In the genomic region with DNA sequence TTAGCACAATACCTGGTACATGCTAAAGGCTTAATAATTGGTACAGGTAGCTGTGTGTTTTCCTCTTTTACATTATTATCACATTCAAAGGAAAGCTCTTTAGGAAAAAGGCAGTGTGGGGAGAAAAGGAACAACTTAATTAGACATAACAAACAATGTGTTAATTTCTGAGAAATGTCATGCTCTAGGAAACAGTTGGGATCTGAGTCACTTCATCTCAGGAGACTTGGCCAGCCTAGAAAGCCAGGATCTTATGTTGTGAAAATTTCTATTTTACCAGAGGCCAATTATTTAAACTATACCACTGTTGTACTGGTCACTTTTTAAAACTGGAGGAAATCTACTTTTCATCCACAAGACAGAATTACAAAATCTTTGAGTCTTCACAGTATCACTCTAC, we compare ENCODE assay signal across 27 cellular contexts.
"Had no signal": no experiment of that assay in that cellular context is flagged by ENCODE, and none has a peak within 500 bp of the region (broad histone marks: within the 10 kb centered on the region; RNA-seq: fewer than 3 reads in every experiment).

No MANE protein-coding gene starts in this region.

- H3K4me1 Mint-ChIP-seq: natural killer cell; stimulated activated effector memory CD8-positive, alpha-beta T cell treated with anti-CD3 and anti-CD28 coated beads, Interleukin-12 subunit alpha, Interleukin-12 subunit beta, amount 100 ng/mL, for 72 hours had no signal

- H3K27ac Mint-ChIP-seq: natural killer cell; progenitor cell of endocrine pancreas; stimulated activated effector memory CD8-positive, alpha-beta T cell treated with anti-CD3 and anti-CD28 coated beads, Interleukin-12 subunit alpha, Interleukin-12 subunit beta, amount 100 ng/mL, for 72 hours had no signal

- H3K4me3 Mint-ChIP-seq: natural killer cell; stimulated activated effector memory CD8-positive, alpha-beta T cell treated with anti-CD3 and anti-CD28 coated beads, Interleukin-12 subunit alpha, Interleukin-12 subunit beta, amount 100 ng/mL, for 72 hours had no signal

- H3K27me3 ChIP-seq: dorsolateral prefrontal cortex, foreskin keratinocyte, gastroesophageal sphincter, heart left ventricle, left lung, right atrium auricular region, stomach, thyroid gland, vagina had no signal

- H3K9me3 ChIP-seq: gastroesophageal sphincter, heart left ventricle, left lung, right atrium auricular region, stomach, thyroid gland, vagina had no signal

- H3K27ac ChIP-seq: dorsolateral prefrontal cortex, epithelial cell of prostate, foreskin keratinocyte, gastroesophageal sphincter, heart left ventricle, left lung, parathyroid adenoma, right atrium auricular region, stomach, thyroid gland, vagina had no signal

- H3K27me3 Mint-ChIP-seq: progenitor cell of endocrine pancreas had no signal

- H3K9me3 Mint-ChIP-seq: natural killer cell; stimulated activated effector memory CD8-positive, alpha-beta T cell treated with anti-CD3 and anti-CD28 coated beads, Interleukin-12 subunit alpha, Interleukin-12 subunit beta, amount 100 ng/mL, for 72 hours had no signal

- DNase-seq: cortex of kidney; dorsolateral prefrontal cortex; effector CD4-positive, alpha-beta T cell; foreskin keratinocyte; heart left ventricle; hippocampal formation; left cardiac atrium; left lung; mesendoderm; natural killer cell; occipital lobe; stimulated activated CD4-positive, alpha-beta T cell treated with anti-CD3 and anti-CD28 coated beads, Interleukin-12 subunit alpha, Interleukin-12 subunit beta, amount 100 ng/mL, for 4 hours; stimulated activated CD4-positive, alpha-beta T cell treated with anti-CD3 and anti-CD28 coated beads, Interleukin-1b, Interleukin-23, amount 100 ng/mL, for 48 hours; stimulated activated CD4-positive, alpha-beta T cell treated with anti-CD3 and anti-CD28 coated beads, Interleukin-4, amount 100 ng/mL, for 1 hour; stimulated activated naive CD4-positive, alpha-beta T cell treated with Interleukin-2 at 50 U/mL for 16 hours; stomach; thyroid gland; trophoblast cell had no signal

- ATAC-seq: esophagus mucosa; foreskin keratinocyte; gastroesophageal sphincter; heart left ventricle; left cardiac atrium; left lung; natural killer cell; sciatic nerve; stimulated activated effector memory CD8-positive, alpha-beta T cell treated with anti-CD3 and anti-CD28 coated beads, Interleukin-12 subunit alpha, Interleukin-12 subunit beta, amount 100 ng/mL, for 72 hours had no signal
